Comparison of ENCODE assay signal across 8 cellular contexts in genomic region chr17:4509402-4509801, GRCh38. TPM values are rescaled to one million over a fixed set of nuclear protein-coding genes. Genes with fewer than 3 reads are reported as not detected.
DNase-seq lines count a peak whose midpoint lies in the region; ATAC-seq and TF ChIP-seq lines count a peak whose summit lies in the region.

No MANE protein-coding gene starts in this region.

- no peaks in the 10 kb centered on the region for H3K9me3 Mint-ChIP-seq in CD8-positive, alpha-beta T cell
- no peaks in the 10 kb centered on the region for H3K9me3 Mint-ChIP-seq in natural killer cell

- in situ Hi-C loops in KBM-7 (cut with MboI; ENCODE audit: low pct_unique_long_range_greater_than_20kb, low sequenced_read_pairs) (no loop called here), G401 (cut with HindIII; ENCODE audit: low sequenced_read_pairs) (no loop called here)

- ATAC-seq in CD8-positive, alpha-beta T cell = peak; percentile 64
- ATAC-seq in natural killer cell (peak; percentile 61 to 87 (median 85)), GM18870 (IDR thresholded peaks at IDR 0.05; ENCODE audit: unreplicated experiment) (no peak), HG03045 (IDR thresholded peaks at IDR 0.05; ENCODE audit: unreplicated experiment) (no peak)

- DNase-seq in CD8-positive, alpha-beta T cell = peak in 4 of 7 experiments; percentile 20 to 63 (median 32)
- DNase-seq in KBM-7 (peak; percentile 72), brain pericyte (ENCODE audit: low read depth, low spot score) (peak; percentile 22), natural killer cell (no peak), G401 (ENCODE audit: low spot score) (no peak), AML-193 (lab: John Stamatoyannopoulos, UW) (no peak)

- H3K4me3 ChIP-seq in CD8-positive, alpha-beta T cell (ENCODE audit: low read depth, low read length) = no peak overlapping the region

- no peaks in the 10 kb centered on the region for H3K36me3 ChIP-seq in CD8-positive, alpha-beta T cell (ENCODE audit: insufficient read depth, low read length)

- TF ChIP-seq CTCF in CD8-positive, alpha-beta T cell (IDR thresholded peaks at IDR 0.05) = no peak
- no peak for TF ChIP-seq CTCF in natural killer cell (IDR thresholded peaks at IDR 0.05)

- H3K4me3 Mint-ChIP-seq in CD8-positive, alpha-beta T cell = no peak overlapping the region
- peak overlapping the region; percentile 64 for H3K4me3 Mint-ChIP-seq in natural killer cell

- peaks cover 26% of the 10 kb centered on the region for H3K4me1 ChIP-seq in CD8-positive, alpha-beta T cell (ENCODE audit: insufficient read depth, low read length)

- H3K9me3 ChIP-seq in CD8-positive, alpha-beta T cell (ENCODE audit: low read length) = no peaks in the 10 kb centered on the region

- no peaks in the 10 kb centered on the region for H3K27me3 Mint-ChIP-seq in CD8-positive, alpha-beta T cell (ENCODE audit: low read depth)
- H3K27me3 Mint-ChIP-seq in natural killer cell (ENCODE audit: low read depth in 2 of 2) = peaks cover 14 to 41% of the 10 kb centered on the region in 2 donors

- no peaks in the 10 kb centered on the region for H3K27me3 ChIP-seq in CD8-positive, alpha-beta T cell (ENCODE audit: insufficient read depth, low read length)

- intact Hi-C loops in CD8-positive, alpha-beta T cell (cut with DNase I, micrococcal nuclease) = no loop called here
- intact Hi-C loops in natural killer cell (cut with micrococcal nuclease) = no loop called here

- POLR2A ChIA-PET in CD8-positive, alpha-beta T cell (lab: Charles Lee) = no interaction called here

- no peaks in the 10 kb centered on the region for H3K36me3 Mint-ChIP-seq in CD8-positive, alpha-beta T cell
- H3K36me3 Mint-ChIP-seq in natural killer cell = no peaks in the 10 kb centered on the region

- peaks cover 31% of the 10 kb centered on the region for H3K4me1 Mint-ChIP-seq in CD8-positive, alpha-beta T cell (ENCODE audit: low read depth)
- peaks cover 19 to 32% of the 10 kb centered on the region in 2 donors for H3K4me1 Mint-ChIP-seq in natural killer cell

- no peak overlapping the region for H3K27ac Mint-ChIP-seq in CD8-positive, alpha-beta T cell
- H3K27ac Mint-ChIP-seq in natural killer cell = peak overlapping the region in 1 of 2 donors; percentile 78

- H3K27ac ChIP-seq in CD8-positive, alpha-beta T cell (ENCODE audit: low read depth, low read length) = no peak overlapping the region

- CTCF ChIA-PET in CD8-positive, alpha-beta T cell (lab: Charles Lee) = interaction anchor here (0.6 to 2.1 kb wide), 5 partner anchors 10 to 90 kb away, joined by 3 to 8 read pairs (median 3); partner anchors contain the start of gene SPNS2

RNA-seq across cellular contexts. Expression of gene SPNS2, which starts 10.7 kb away (rescaled TPM):
- 1 to 10 TPM in 1 of 2 experiments, under 1 TPM in 1; 0.64 to 1.1 TPM for total RNA-seq in CD8-positive, alpha-beta T cell
- under 1 TPM; 0.28 to 0.93 (median 0.43) TPM for total RNA-seq in natural killer cell
- total RNA-seq in G401 (2014; rRNA removed; shearing (Covaris generic)) = 58.1 and 61.5 TPM in 2 replicates

RNA-seq across cellular contexts. Expression of gene MYBBP1A, which starts 45.8 kb away (rescaled TPM):
- 10 to 100 TPM; 69.8 to 71.8 TPM for total RNA-seq in CD8-positive, alpha-beta T cell
- 10 to 100 TPM; 50.5 to 58.1 (median 52.7) TPM for total RNA-seq in natural killer cell
- 89.3 and 91.6 TPM in 2 replicates for total RNA-seq in G401 (2014; rRNA removed; shearing (Covaris generic))

RNA-seq across cellular contexts. Expression of gene GGT6, which starts 51.0 kb away (rescaled TPM):
- total RNA-seq in CD8-positive, alpha-beta T cell = not detected
- total RNA-seq in natural killer cell = not detected
- 5.3 TPM in 1 of 2 replicates, not detected in the other for total RNA-seq in G401 (2014; rRNA removed; shearing (Covaris generic))

Comparison
In these comparisons a context has a peak if more than half of its experiments do, and no peak if none do; other contexts are left out.
1. ATAC-seq: peak in CD8-positive, alpha-beta T cell (single experiment) and natural killer cell (3 of 3); none in GM18870 (single experiment) and HG03045 (single experiment).
2. DNase-seq: peak in CD8-positive, alpha-beta T cell (4 of 7), KBM-7 (single experiment) and brain pericyte (single experiment); none in natural killer cell (single experiment), G401 (single experiment) and AML-193 (0 of 2).
3. RNA of gene SPNS2, which starts 10.7 kb away (total RNA-seq): 58.1 to 61.5 TPM in G401; 0.64 to 1.1 TPM in CD8-positive, alpha-beta T cell and 0.28 to 0.93 TPM in natural killer cell; every median in the first group is over 10 times any median in the second.